In genomic region chr1:203361843-203362524, GRCh38 we compare ENCODE assay signal across 11 cellular contexts. TPM values are rescaled to one million over a fixed set of nuclear protein-coding genes. Genes with fewer than 3 reads are reported as not detected.
DNase-seq lines count a peak whose midpoint lies in the region; ATAC-seq and TF ChIP-seq lines count a peak whose summit lies in the region.
"Had no signal": no experiment of that assay in that cellular context is flagged by ENCODE, and none has a peak within 500 bp of the region (broad histone marks: within the 10 kb centered on the region; RNA-seq: fewer than 3 reads in every experiment).

No MANE protein-coding gene starts in this region.

- H3K4me1 ChIP-seq in gastroesophageal sphincter: no peaks in the 10 kb centered on the region
- H3K4me1 ChIP-seq: testis had no signal

- H3K27me3 Mint-ChIP-seq in T-helper 17 cell (peaks cover 66% of the 10 kb centered on the region), glutamatergic neuron (ENCODE audit: unreplicated experiment) (peaks cover 14% of the 10 kb centered on the region)

- no peak overlapping the region for H3K4me3 ChIP-seq in gastroesophageal sphincter
- H3K4me3 ChIP-seq: testis had no signal

- no peaks in the 10 kb centered on the region for H3K27me3 ChIP-seq in gastroesophageal sphincter
- H3K27me3 ChIP-seq: testis had no signal

- H3K9me3 Mint-ChIP-seq in glutamatergic neuron (ENCODE audit: unreplicated experiment): peaks cover 5% of the 10 kb centered on the region

- 83 to 100% methylated on average over 1 of the region's 7 CpGs for WGBS in gastroesophageal sphincter (ENCODE audit: low coverage in 1 of 2), 2 donors

- TF ChIP-seq EP300 in gastroesophageal sphincter (IDR thresholded peaks at IDR 0.05): no peak

- no peak overlapping the region for H3K27ac Mint-ChIP-seq in T-helper 17 cell
- H3K27ac Mint-ChIP-seq in glutamatergic neuron (ENCODE audit: unreplicated experiment): peak overlapping the region; percentile 95

- no peak for TF ChIP-seq CTCF in glutamatergic neuron (IDR thresholded peaks at IDR 0.05; ENCODE audit: partially characterized antibody, unreplicated experiment)
- no peak for TF ChIP-seq CTCF in gastroesophageal sphincter (IDR thresholded peaks at IDR 0.05)

- H3K36me3 Mint-ChIP-seq in T-helper 17 cell (ENCODE audit: low read depth) (peaks cover 2% of the 10 kb centered on the region), glutamatergic neuron (ENCODE audit: unreplicated experiment) (peaks cover 7% of the 10 kb centered on the region)

- no peaks in the 10 kb centered on the region for H3K9me3 ChIP-seq in T-helper 17 cell (ENCODE audit: control insufficient read depth, low read length, poor library complexity, severe bottlenecking)
- H3K9me3 ChIP-seq in gastroesophageal sphincter: no peaks in the 10 kb centered on the region
- H3K9me3 ChIP-seq: testis had no signal

- H3K4me3 Mint-ChIP-seq in T-helper 17 cell (no peak overlapping the region), glutamatergic neuron (ENCODE audit: unreplicated experiment) (peak overlapping the region; percentile 49)

- no peak for TF ChIP-seq POLR2A in gastroesophageal sphincter (IDR thresholded peaks at IDR 0.05)

- ATAC-seq in T-helper 17 cell (peak; percentile 60), gastroesophageal sphincter (no peak), GM21825 (IDR thresholded peaks at IDR 0.05; ENCODE audit: unreplicated experiment) (no peak)

- H3K4me1 Mint-ChIP-seq in T-helper 17 cell (peaks cover 7% of the 10 kb centered on the region), glutamatergic neuron (ENCODE audit: low read depth, unreplicated experiment) (peaks cover 36% of the 10 kb centered on the region)

- no peaks in the 10 kb centered on the region for H3K36me3 ChIP-seq in gastroesophageal sphincter

- DNase-seq in DMS53 (lab: John Stamatoyannopoulos, UW) (peak; percentile 21), DMS53 treated with DMSO at 0.1 percent for 48 hours (lab: John Stamatoyannopoulos, UW; ENCODE audit: unreplicated experiment) (no peak), T-helper 17 cell (no peak), glutamatergic neuron (no peak), NCI-H774 (lab: John Stamatoyannopoulos, UW) (no peak)
- DNase-seq: 8988T; activated naive CD4-positive, alpha-beta T cell treated with anti-CD3 and anti-CD28 coated beads, Interleukin-2, amount 50 U/mL, for 16 hours; testis had no signal

- H3K27ac ChIP-seq in temporal lobe (ENCODE audit: low read depth, low read length): peak overlapping the region; percentile 77
- no peak overlapping the region for H3K27ac ChIP-seq in gastroesophageal sphincter
- H3K27ac ChIP-seq: testis had no signal

RNA-seq across cellular contexts. Expression of gene FMOD, which starts 11.1 kb away (rescaled TPM):
- not detected for total RNA-seq in T-helper 17 cell
- total RNA-seq in glutamatergic neuron (ENCODE audit: unreplicated experiment): not detected
- 2.2 TPM for total RNA-seq in temporal lobe
- total RNA-seq in gastroesophageal sphincter: 10 to 100 TPM; 19.3 to 53.6 (median 37.9) TPM

RNA-seq across cellular contexts. Expression of gene BTG2, which starts 56.7 kb away (rescaled TPM):
- 100 to 1,000 TPM; 584 to 606 TPM for total RNA-seq in T-helper 17 cell
- total RNA-seq in glutamatergic neuron (ENCODE audit: unreplicated experiment): 88.6 TPM
- 10.1 TPM for total RNA-seq in temporal lobe
- 100 to 1,000 TPM in 3 of 4 donors, 10 to 100 TPM in 1; 74.5 to 169 (median 116) TPM for total RNA-seq in gastroesophageal sphincter
